3 cellular contexts compared by ENCODE assay signal in genomic region chr3:171119402-171119801, GRCh38.
A peak's percentile ranks its signal among the peaks of the same experiment; 100 is the strongest.
DNase-seq lines count a peak whose midpoint lies in the region; ATAC-seq, FAIRE-seq and TF ChIP-seq lines count a peak whose summit lies in the region.
"Not testable (repeated sequence)": the region's sequence is repeated elsewhere in the genome, so short reads cannot be mapped to it uniquely, and the experiment has no call there.

No MANE protein-coding gene starts in this region.

- H3K9me3 ChIP-seq in HEK293 (ENCODE audit: control insufficient read depth, insufficient read depth, low read depth, low read length); K562 (replicated peaks; ENCODE audit: control insufficient read depth, insufficient read depth, low read depth, low read length): not testable (repeated sequence)

- not testable (repeated sequence) for TF ChIP-seq POLR2A in K562 (conservative IDR thresholded peaks at IDR 0.05)

- not testable (repeated sequence) for H3K4me1 ChIP-seq in HEK293 (ENCODE audit: control insufficient read depth, insufficient read depth, low read length); K562 (replicated peaks in 1 of 2; ENCODE audit: control insufficient read depth in 2 of 2, insufficient read depth in 2 of 2, low read length in 2 of 2)

- H3K4me3 Mint-ChIP-seq in endothelial cell (ENCODE audit: unreplicated experiment), result peak overlapping the region; percentile 86

- H3K9ac ChIP-seq in K562 (ENCODE audit: insufficient read depth in 1 of 2, low read depth in 2 of 2, low read length in 2 of 2), result not testable (repeated sequence)

- H3K79me2 ChIP-seq in K562 (ENCODE audit: control insufficient read depth, insufficient read depth, low read length), result not testable (repeated sequence)

- in situ Hi-C loops in K562 (cut with MboI), result not testable (repeated sequence)

- intact Hi-C loops in K562 (cut with micrococcal nuclease), result not testable (repeated sequence)

- TF ChIP-seq RAD21 in K562 (CRISPR knock-in tag; conservative IDR thresholded peaks at IDR 0.05 in 1 of 2, IDR thresholded peaks at IDR 0.05 in 1 of 2), result not testable (repeated sequence)

- POLR2A ChIA-PET in HEK293 (lab: Yijun Ruan, JAX); K562 (lab: Yijun Ruan, JAX): not testable (repeated sequence)

- TF ChIP-seq CTCF in HEK293 (tag by site-specific recombination; IDR thresholded peaks at IDR 0.05); K562 (IDR thresholded peaks at IDR 0.05 in 2 of 3, conservative IDR thresholded peaks at IDR 0.05 in 1 of 3; ENCODE audit: insufficient read depth in 2 of 3, low read depth in 1 of 3, low read length in 3 of 3); endothelial cell (IDR thresholded peaks at IDR 0.05; ENCODE audit: unreplicated experiment): not testable (repeated sequence)

- not testable (repeated sequence) for H3K4me2 ChIP-seq in K562 (ENCODE audit: insufficient read depth, low read length)

- WGBS in K562 (ENCODE audit: insufficient coverage, low coverage, missing lambda C conversion rate), result 95% methylated on average over 3 of the region's 3 CpGs

- H3K36me3 Mint-ChIP-seq in endothelial cell (ENCODE audit: low read depth, unreplicated experiment), result peaks cover 33% of the 10 kb centered on the region

- H3K27ac ChIP-seq in HEK293 (ENCODE audit: extremely low read depth, low read depth, low read length); K562 (ENCODE audit: extremely low read depth, low read depth, low read length): not testable (repeated sequence)

- not testable (repeated sequence) for H3K9me1 ChIP-seq in K562 (ENCODE audit: control insufficient read depth, insufficient read depth, low read length)

- H3K27ac Mint-ChIP-seq in endothelial cell (ENCODE audit: unreplicated experiment), result not testable (repeated sequence)

- H3K27me3 Mint-ChIP-seq in endothelial cell (ENCODE audit: unreplicated experiment), result not testable (repeated sequence)

- DNase-seq in K562 (ENCODE audit: extremely low read depth in 1 of 4, low spot score in 3 of 4); endothelial cell (ENCODE audit: low spot score): not testable (repeated sequence)

- H3K36me3 ChIP-seq in HEK293 (ENCODE audit: control insufficient read depth in 2 of 2, insufficient read depth in 1 of 2, low read length in 2 of 2), result peaks cover 0 to 14% of the 10 kb centered on the region in 2 experiments; a peak in 1 of 3 replicates
- H3K36me3 ChIP-seq in K562 (ENCODE audit: control insufficient read depth, insufficient read depth, low read length), result peaks cover 40% of the 10 kb centered on the region

- FAIRE-seq in K562 (lab: Jason Lieb, UNC), result not testable (repeated sequence)

- BruUV-seq in K562 (replicated peaks; lab: Mats Ljungman, UMichigan), result not testable (repeated sequence)

- ATAC-seq in K562, result not testable (repeated sequence)

- H3K9me3 Mint-ChIP-seq in endothelial cell (ENCODE audit: unreplicated experiment), result not testable (repeated sequence)

- not testable (repeated sequence) for TF ChIP-seq EP300 in K562 (IDR thresholded peaks at IDR 0.05; ENCODE audit: low read length)

- not testable (repeated sequence) for H4K20me1 ChIP-seq in K562 (replicated peaks; ENCODE audit: control insufficient read depth, insufficient read depth, low read length)

- H3K4me1 Mint-ChIP-seq in endothelial cell (ENCODE audit: unreplicated experiment), result not testable (repeated sequence)

- CTCF ChIA-PET in HEK293 (lab: Yijun Ruan, JAX); K562 (lab: Yijun Ruan, JAX; ENCODE audit: low intra/inter-chr PET ratio): not testable (repeated sequence)

- not testable (repeated sequence) for H3K4me3 ChIP-seq in HEK293 (ENCODE audit: low read depth, low read length); K562

- H2AFZ ChIP-seq in K562 (ENCODE audit: low read depth, low read length), result not testable (repeated sequence)

- H3K27me3 ChIP-seq in K562 (ENCODE audit: control insufficient read depth in 2 of 2, insufficient read depth in 2 of 2, low read length in 2 of 2), result not testable (repeated sequence)

TF ChIP-seq in HEK293, 187 proteins besides CTCF, POLR2A, EP300 and RAD21:
- TF ChIP-seq ZNF146 (tag by site-specific recombination; IDR thresholded peaks at IDR 0.05), result peak; percentile 76

TF ChIP-seq in K562, 482 proteins besides CTCF, POLR2A, EP300 and RAD21:
- TF ChIP-seq BCOR (IDR thresholded peaks at IDR 0.05), result peak; percentile 53; the same call in 1 of the 2 replicates
- peak; percentile 64 for TF ChIP-seq ZNF146 (CRISPR knock-in tag; IDR thresholded peaks at IDR 0.05; ENCODE audit: unreplicated experiment)
